In the genomic region with DNA sequence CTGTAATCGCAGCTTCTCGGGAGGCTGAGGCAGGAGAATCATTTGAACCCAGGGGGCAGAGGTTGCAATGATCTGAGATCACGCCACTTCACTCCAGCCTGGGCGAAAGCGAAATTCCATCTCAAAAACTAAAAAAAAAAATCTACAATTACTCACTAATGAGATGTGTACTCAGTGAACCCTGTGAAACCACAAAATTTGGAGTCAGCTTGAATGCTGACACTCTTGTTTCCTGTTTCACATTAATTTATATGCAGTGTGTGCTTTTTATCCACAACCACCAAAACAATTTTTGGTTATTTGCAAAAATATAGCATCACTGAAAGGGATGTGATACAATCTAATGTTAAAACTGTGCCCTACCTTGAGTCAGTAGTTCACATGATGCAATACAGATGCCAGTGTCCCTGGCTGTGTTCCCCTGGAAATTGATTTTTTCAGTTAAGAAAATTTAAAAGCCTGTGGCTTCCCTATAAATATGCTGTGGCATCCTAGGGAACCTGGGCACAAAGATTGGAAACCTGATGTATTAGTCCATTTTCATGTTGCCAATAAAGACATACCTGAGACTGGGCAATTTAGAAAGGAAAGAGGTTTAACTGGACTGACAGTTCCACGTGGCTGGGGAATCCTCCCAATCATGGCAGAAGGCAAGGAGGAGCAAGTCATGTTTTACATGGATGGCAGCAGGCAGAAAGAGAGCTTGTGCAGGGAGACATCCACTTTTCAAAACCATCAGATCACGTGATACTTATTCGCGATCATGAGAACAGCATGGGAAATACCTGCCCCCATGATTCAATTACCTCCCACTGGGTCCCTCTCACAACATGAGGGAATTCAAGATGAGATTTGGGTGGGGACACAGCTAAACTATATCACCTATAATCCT, we compare ENCODE assay signal across 2 cellular contexts.
TF ChIP-seq lines count a peak whose summit lies in the region.

No MANE protein-coding gene starts in this region.

TF ChIP-seq in IMR-90, 13 proteins besides CTCF, POLR2A, EP300 and RAD21:
- TF ChIP-seq USF2 (IDR thresholded peaks at IDR 0.05; ENCODE audit: low read depth, low read length) (no peak), CEBPB (IDR thresholded peaks at IDR 0.05; ENCODE audit: low read depth, low read length) (peak; percentile 37; the same call in 1 of the 2 replicates), CHD1 (IDR thresholded peaks at IDR 0.05; ENCODE audit: low read depth, low read length) (no peak)

TF ChIP-seq in liver, 16 proteins besides CTCF, POLR2A, EP300 and RAD21:
- TF ChIP-seq NR2F2 (IDR thresholded peaks at IDR 0.05) = no peak
- TF ChIP-seq FOXA1 (IDR thresholded peaks at IDR 0.05) = no peak
- peak in 1 of 2 donors; percentile 42 for TF ChIP-seq HNF4A (conservative IDR thresholded peaks at IDR 0.05)
- TF ChIP-seq, protein P1, sequence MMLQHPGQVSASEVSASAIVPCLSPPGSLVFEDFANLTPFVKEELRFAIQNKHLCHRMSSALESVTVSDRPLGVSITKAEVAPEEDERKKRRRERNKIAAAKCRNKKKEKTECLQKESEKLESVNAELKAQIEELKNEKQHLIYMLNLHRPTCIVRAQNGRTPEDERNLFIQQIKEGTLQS (IDR thresholded peaks at IDR 0.05) = peak; percentile 39
- no peak for TF ChIP-seq RXRA (IDR thresholded peaks at IDR 0.05)
- no peak for TF ChIP-seq REST (IDR thresholded peaks at IDR 0.05)
TF ChIP-seq in liver: peak in this region for 2.
